8 cellular contexts compared by ENCODE assay signal in genomic region chr1:3651939-3652537, GRCh38. TPM values are rescaled to one million over a fixed set of nuclear protein-coding genes. Genes with fewer than 3 reads are reported as not detected.
DNase-seq lines count a peak whose midpoint lies in the region; ATAC-seq and TF ChIP-seq lines count a peak whose summit lies in the region.

TP73 (plus strand) TSS chr1:3652516; CDS start chr1:3682366, 29,850 bp downstream.

- no peaks in the 10 kb centered on the region for H3F3A ChIP-seq in PC-3 (ENCODE audit: low read length, unreplicated experiment)

- 0 out of 2 replicates have a peak, but pooled peaks cover 3% of the 10 kb centered on the region for H3K27me3 ChIP-seq in BE2C
- peaks cover 61% of the 10 kb centered on the region for H3K27me3 ChIP-seq in PC-3 (ENCODE audit: low read length)
- peaks cover 0 to 22% of the 10 kb centered on the region in 2 donors for H3K27me3 ChIP-seq in esophagus (ENCODE audit: control insufficient read depth in 1 of 2, insufficient read depth in 2 of 2, low read length in 2 of 2)
- H3K27me3 ChIP-seq in skeletal muscle satellite cell (ENCODE audit: control insufficient read depth, insufficient read depth, low read length): peaks cover 59% of the 10 kb centered on the region

- H3K9ac ChIP-seq in PC-3 (ENCODE audit: low read length): no peak within 1 kb of the TSS
- no peak within 1 kb of the TSS for H3K9ac ChIP-seq in skeletal muscle satellite cell (ENCODE audit: low read depth, low read length)

- intact Hi-C loops in PC-3 (cut with micrococcal nuclease) (no loop called here), posterior vena cava (cut with DNase I) (no loop called here)

- H3K9me3 ChIP-seq in BE2C (no peaks in the 10 kb centered on the region), PC-3 (ENCODE audit: low read length) (no peaks in the 10 kb centered on the region), esophagus (ENCODE audit: control insufficient read depth in 2 of 2, insufficient read depth in 1 of 2, low read depth in 1 of 2, low read length in 1 of 2) (no peaks in the 10 kb centered on the region), skeletal muscle satellite cell (replicated peaks; ENCODE audit: low read length) (no peaks in the 10 kb centered on the region)

- H3K4me2 ChIP-seq in PC-3 (ENCODE audit: low read length): peak within 1 kb of the TSS; percentile 58
- H3K4me2 ChIP-seq in skeletal muscle satellite cell (ENCODE audit: low read length): peak within 1 kb of the TSS; percentile 58

- H3K4me1 ChIP-seq in BE2C (no peaks in the 10 kb centered on the region), PC-3 (ENCODE audit: insufficient read depth, low read length) (peaks cover 12% of the 10 kb centered on the region), esophagus (ENCODE audit: control insufficient read depth in 2 of 2, insufficient read depth in 2 of 2, low read length in 1 of 2) (peaks cover 0 to 18% of the 10 kb centered on the region in 2 donors), skeletal muscle satellite cell (ENCODE audit: control insufficient read depth, insufficient read depth, low read length) (peaks cover 6% of the 10 kb centered on the region)

- WGBS in esophagus, 2 donors: 1% methylated on average over 71 to 77 of the region's 77 CpGs

- H2AFZ ChIP-seq in PC-3 (ENCODE audit: low read length): peak within 1 kb of the TSS; percentile 37; the same call in 1 of the 2 replicates

- DNase-seq in BE2C (peak; percentile 47), PC-3 (peak; percentile 23), posterior vena cava (ENCODE audit: low spot score) (no peak), NCI-H2107 (lab: John Stamatoyannopoulos, UW) (no peak)

- TF ChIP-seq CTCF in BE2C (IDR thresholded peaks at IDR 0.05; ENCODE audit: low read depth, low read length) (no peak), PC-3 (conservative IDR thresholded peaks at IDR 0.05; ENCODE audit: low read depth, low read length) (no peak)

- POLR2A ChIA-PET in PC-3 (lab: Charles Lee; ENCODE audit: unreplicated experiment): no interaction called here

- H3K27ac ChIP-seq in PC-3 (ENCODE audit: low read length) (no peak within 1 kb of the TSS), esophagus (ENCODE audit: low read depth in 2 of 2, low read length in 1 of 2) (no peak within 1 kb of the TSS)

- BruUV-seq in PC-3 (replicated peaks; lab: Mats Ljungman, UMichigan): no TSS peak

- CTCF ChIA-PET in PC-3 (lab: Charles Lee): no interaction called here

- H3K79me2 ChIP-seq in PC-3 (ENCODE audit: low read length): peaks cover 18% of the 10 kb centered on the region

- ATAC-seq in GM18868 (IDR thresholded peaks at IDR 0.05; ENCODE audit: unreplicated experiment) (peak; percentile 24), PC-3 (no peak; the same call in 1 of the 2 replicates), GM19023 (IDR thresholded peaks at IDR 0.05; ENCODE audit: unreplicated experiment) (no peak)

- no peaks in the 10 kb centered on the region for H3K9me2 ChIP-seq in PC-3 (replicated peaks; ENCODE audit: low read length)

- H4K20me1 ChIP-seq in PC-3 (ENCODE audit: low read length): no peaks in the 10 kb centered on the region

- H3K36me3 ChIP-seq in BE2C (no peaks in the 10 kb centered on the region), PC-3 (ENCODE audit: low read depth, low read length) (peaks cover 4% of the 10 kb centered on the region; the same call in 1 of the 2 replicates), esophagus (ENCODE audit: control insufficient read depth in 2 of 2, insufficient read depth in 2 of 2, low read length in 1 of 2) (peaks cover 0 to 2% of the 10 kb centered on the region in 2 donors), skeletal muscle satellite cell (ENCODE audit: insufficient read depth, low read length) (no peaks in the 10 kb centered on the region)

- H3K4me3 ChIP-seq in BE2C (ENCODE audit: low read depth, low read length) (peak within 1 kb of the TSS; percentile 51), PC-3 (ENCODE audit: low read length) (peak within 1 kb of the TSS; percentile 51), esophagus (ENCODE audit: low read depth in 1 of 2, low read length in 2 of 2) (peak within 1 kb of the TSS; percentile 23 to 36), skeletal muscle satellite cell (ENCODE audit: low read length) (peak within 1 kb of the TSS; percentile 58)

RNA-seq across cellular contexts. Expression of gene TP73, which starts in this region (rescaled TPM):
- 3.6 TPM for polyA plus RNA-seq in BE2C (2012; ENCODE audit: insufficient read depth, insufficient read length, low read depth)
- total RNA-seq in PC-3 (2014; rRNA removed): 2.5 and 2.6 TPM in 2 replicates
- 1 to 10 TPM; 3.5 to 6.0 TPM for polyA plus RNA-seq in esophagus
- 0.22 and 0.25 TPM in 2 replicates for total RNA-seq in skeletal muscle satellite cell (2012; rRNA removed)
- total RNA-seq in posterior vena cava: not detected

Comparison
In these comparisons a context has a peak if more than half of its experiments do, and no peak if none do; other contexts are left out.
1. DNase-seq: peak in BE2C (single experiment) and PC-3 (single experiment); none in posterior vena cava (single experiment) and NCI-H2107 (single experiment).
2. Peak in every context shown above with its lines, with median percentiles within 50 percentile points of each other: H3K4me3 ChIP-seq.